In the genomic region with DNA sequence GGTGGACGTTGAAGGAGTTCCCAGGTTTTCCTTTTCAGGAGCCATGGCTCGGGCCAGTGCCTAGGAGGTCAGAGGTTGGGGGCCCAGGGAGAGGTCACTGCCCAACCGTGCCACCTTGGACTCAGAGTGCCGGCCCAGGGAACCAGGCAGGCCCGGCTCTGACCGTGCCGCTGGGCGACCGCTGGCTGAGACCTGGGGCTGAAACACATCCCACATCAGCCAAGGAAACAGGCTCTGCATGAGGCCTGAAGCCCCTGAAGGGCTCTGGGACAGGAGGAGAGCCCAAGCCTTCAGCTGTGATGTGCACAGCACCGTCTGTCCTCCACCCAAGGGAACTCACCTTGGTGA, we compare ENCODE assay signal across 21 cellular contexts. TPM values are rescaled to one million over a fixed set of nuclear protein-coding genes. Genes with fewer than 3 reads are reported as not detected.
DNase-seq lines count a peak whose midpoint lies in the region; ATAC-seq, FAIRE-seq and TF ChIP-seq lines count a peak whose summit lies in the region.
"Had no signal": no experiment of that assay in that cellular context is flagged by ENCODE, and none has a peak within 500 bp of the region (broad histone marks: within the 10 kb centered on the region; RNA-seq: fewer than 3 reads in every experiment).

No MANE protein-coding gene starts in this region.

- TF ChIP-seq CTCF in K562 (IDR thresholded peaks at IDR 0.05 in 2 of 3, conservative IDR thresholded peaks at IDR 0.05 in 1 of 3; ENCODE audit: insufficient read depth in 2 of 3, low read depth in 1 of 3, low read length in 3 of 3) = no peak

- H3K4me3 ChIP-seq in BLaER1 (no peak overlapping the region), K562 (no peak overlapping the region), neuronal stem cell (ENCODE audit: low read length in 2 of 2) (no peak overlapping the region)
- H3K4me3 ChIP-seq: BLaER1 treated with 17β-estradiol and CSF1 and Interleukin-3, amounts not matched to agents 10 nM and 100 nM had no signal

- H3K9ac ChIP-seq in BLaER1 (no peak overlapping the region), K562 (ENCODE audit: insufficient read depth in 1 of 2, low read depth in 2 of 2, low read length in 2 of 2) (peak overlapping the region in 1 of 2 experiments; percentile 8; a peak in 1 of 4 replicates), neuronal stem cell (ENCODE audit: low read depth, low read length, poor library complexity) (no peak overlapping the region)
- H3K9ac ChIP-seq: BLaER1 treated with 17β-estradiol and CSF1 and Interleukin-3, amounts not matched to agents 10 nM and 100 nM had no signal

- H3K23ac ChIP-seq in neuronal stem cell (ENCODE audit: low read depth, low read length, poor library complexity) = peak overlapping the region; percentile 73

- H3K4me2 ChIP-seq in BLaER1 = 0 out of 2 replicates have a peak overlapping the region, but pooled peaks have one; percentile 7
- H3K4me2 ChIP-seq in K562 (ENCODE audit: insufficient read depth, low read length) = no peak overlapping the region
- H3K4me2 ChIP-seq in neuronal stem cell (ENCODE audit: insufficient read depth, low read length, poor library complexity, severe bottlenecking) = no peak overlapping the region
- H3K4me2 ChIP-seq: BLaER1 treated with 17β-estradiol and CSF1 and Interleukin-3, amounts not matched to agents 10 nM and 100 nM had no signal

- H3K79me2 ChIP-seq in K562 (ENCODE audit: control insufficient read depth, insufficient read depth, low read length) = no peaks in the 10 kb centered on the region

- H3K4me1 ChIP-seq in BLaER1 (peaks cover 69% of the 10 kb centered on the region), K562 (replicated peaks in 1 of 2; ENCODE audit: control insufficient read depth in 2 of 2, insufficient read depth in 2 of 2, low read length in 2 of 2) (peaks cover 0 to 31% of the 10 kb centered on the region in 2 experiments; a peak in 2 of 5 replicates), neuronal stem cell (ENCODE audit: control insufficient read depth in 2 of 2, insufficient read depth in 1 of 2, low read depth in 1 of 2, low read length in 2 of 2) (peaks cover 0 to 2% of the 10 kb centered on the region in 2 donors)
- H3K4me1 ChIP-seq: Caco-2 had no signal

- no peak overlapping the region for H2BK120ac ChIP-seq in neuronal stem cell (ENCODE audit: low read depth, low read length)

- H4K91ac ChIP-seq in neuronal stem cell (ENCODE audit: low read depth, low read length, poor library complexity) = no peak overlapping the region

- H3K36me3 ChIP-seq in BLaER1 (no peaks in the 10 kb centered on the region), K562 (ENCODE audit: control insufficient read depth, insufficient read depth, low read length) (no peaks in the 10 kb centered on the region), neuronal stem cell (replicated peaks in 1 of 2; ENCODE audit: control insufficient read depth in 2 of 2, insufficient read depth in 2 of 2, low read length in 2 of 2) (no peaks in the 10 kb centered on the region)
- H3K36me3 ChIP-seq: BE2C; BLaER1 treated with 17β-estradiol and CSF1 and Interleukin-3, amounts not matched to agents 10 nM and 100 nM had no signal

- CTCF ChIA-PET in K562 (lab: Yijun Ruan, JAX; ENCODE audit: low intra/inter-chr PET ratio) = interaction anchor here (0.9 kb wide), 1 partner anchor 167 kb away, joined by 3 read pairs; no protein-coding TSS in a partner anchor

- peak overlapping the region; percentile 83 for H3K18ac ChIP-seq in neuronal stem cell (ENCODE audit: low read length)

- no peaks in the 10 kb centered on the region for H3K27me3 ChIP-seq in BLaER1
- peaks cover 46 to 76% of the 10 kb centered on the region in 2 experiments for H3K27me3 ChIP-seq in K562 (ENCODE audit: control insufficient read depth in 2 of 2, insufficient read depth in 2 of 2, low read length in 2 of 2)
- peaks cover 0 to 39% (median 2%) of the 10 kb centered on the region in 3 experiments for H3K27me3 ChIP-seq in neuronal stem cell (ENCODE audit: control insufficient read depth in 3 of 3, insufficient read depth in 3 of 3, low read depth in 1 of 3, low read length in 3 of 3)
- H3K27me3 ChIP-seq: BE2C; BLaER1 treated with 17β-estradiol and CSF1 and Interleukin-3, amounts not matched to agents 10 nM and 100 nM had no signal

- no peak for DNase-seq in K562 (ENCODE audit: extremely low read depth in 1 of 4, low spot score in 3 of 4)
- DNase-seq in neuronal stem cell (ENCODE audit: low spot score) = no peak
- DNase-seq in stimulated activated naive CD8-positive, alpha-beta T cell treated with anti-CD3 and anti-CD28 coated beads, Interleukin-15, Interleukin-2, amounts not matched to agents 100 U/mL and 50 U/mL, for 24 hours = no peak
- DNase-seq: 8988T; ACHN; BE2C; Caco-2; Calu3; CD4-positive, alpha-beta T cell; CD8-positive, alpha-beta T cell; DMS79 treated with DMSO at 0.1 percent for 48 hours; GF-D8 had no signal

- peak overlapping the region; percentile 56 for H3K14ac ChIP-seq in neuronal stem cell (ENCODE audit: low read length)

- H2AK5ac ChIP-seq in neuronal stem cell (ENCODE audit: low read depth, low read length) = peak overlapping the region; percentile 79

- 4% methylated on average over 10 of the region's 10 CpGs for WGBS in K562 (ENCODE audit: insufficient coverage, low coverage, missing lambda C conversion rate)
- no CpG with 5 or more reads among the region's 10 CpGs for WGBS in neuronal stem cell (ENCODE audit: extremely low coverage in 2 of 2, insufficient read length in 2 of 2, insufficient replicate concordance in 1 of 2), 2 donors

- H4K8ac ChIP-seq in neuronal stem cell (ENCODE audit: low read depth, low read length) = no peak overlapping the region

- FAIRE-seq in K562 (lab: Jason Lieb, UNC) = no peak
- FAIRE-seq: A204.1, D721Med, G401.6, GM12891, GM19239 had no signal

- H4K20me1 ChIP-seq in BLaER1 (no peaks in the 10 kb centered on the region), K562 (replicated peaks; ENCODE audit: control insufficient read depth, insufficient read depth, low read length) (peaks cover 38% of the 10 kb centered on the region)
- H4K20me1 ChIP-seq: BLaER1 treated with 17β-estradiol and CSF1 and Interleukin-3, amounts not matched to agents 10 nM and 100 nM had no signal

- no peak for TF ChIP-seq RAD21 in K562 (CRISPR knock-in tag; conservative IDR thresholded peaks at IDR 0.05 in 1 of 2, IDR thresholded peaks at IDR 0.05 in 1 of 2)

- no peak for ATAC-seq in K562
- no peak for ATAC-seq in stimulated activated naive CD8-positive, alpha-beta T cell treated with anti-CD3 and anti-CD28 coated beads, Interleukin-15, Interleukin-2, amounts not matched to agents 100 U/mL and 50 U/mL, for 24 hours
- no peak for ATAC-seq in GM21737 (IDR thresholded peaks at IDR 0.05; ENCODE audit: unreplicated experiment)
- ATAC-seq: CD8-positive, alpha-beta T cell had no signal

- POLR2A ChIA-PET in K562 (lab: Yijun Ruan, JAX) = interaction anchor here (1.0 kb wide), 1 partner anchor 9 kb away, joined by 3 read pairs; no protein-coding TSS in a partner anchor

- H3K27ac ChIP-seq in BLaER1 (0 out of 2 replicates have a peak overlapping the region, but pooled peaks have one; percentile 7), K562 (ENCODE audit: extremely low read depth, low read depth, low read length) (no peak overlapping the region), neuronal stem cell (replicated peaks; ENCODE audit: low read length) (no peak overlapping the region)
- H3K27ac ChIP-seq: BLaER1 treated with 17β-estradiol and CSF1 and Interleukin-3, amounts not matched to agents 10 nM and 100 nM; C4-2B had no signal

- no peak for TF ChIP-seq EP300 in K562 (IDR thresholded peaks at IDR 0.05; ENCODE audit: low read length)

- intact Hi-C loops in K562 (cut with micrococcal nuclease) = loop anchor here (10.0 kb wide), 1 partner anchor 315 kb away; no protein-coding TSS in a partner anchor

- H3K9me3 ChIP-seq in BLaER1 (no peaks in the 10 kb centered on the region), K562 (replicated peaks; ENCODE audit: control insufficient read depth, insufficient read depth, low read depth, low read length) (no peaks in the 10 kb centered on the region), neuronal stem cell (replicated peaks in 1 of 2; ENCODE audit: control insufficient read depth in 2 of 2, insufficient read depth in 1 of 2, low read depth in 1 of 2, low read length in 2 of 2) (no peaks in the 10 kb centered on the region)
- H3K9me3 ChIP-seq: BE2C; BLaER1 treated with 17β-estradiol and CSF1 and Interleukin-3, amounts not matched to agents 10 nM and 100 nM; Caco-2 had no signal

- H2BK15ac ChIP-seq in neuronal stem cell (ENCODE audit: low read length) = peak overlapping the region; percentile 58

- H3K4ac ChIP-seq in neuronal stem cell (ENCODE audit: low read length) = no peak overlapping the region

- no TSS peak for BruUV-seq in K562 (replicated peaks; lab: Mats Ljungman, UMichigan)

- no peak overlapping the region for H2BK12ac ChIP-seq in neuronal stem cell (ENCODE audit: low read length)

- H2AFZ ChIP-seq in K562 (ENCODE audit: low read depth, low read length) = no peak overlapping the region
- H2AFZ ChIP-seq in neuronal stem cell (ENCODE audit: low read length) = no peak overlapping the region

- H3K79me1 ChIP-seq in neuronal stem cell (ENCODE audit: low read depth, low read length) = no peaks in the 10 kb centered on the region

- no peak for TF ChIP-seq POLR2A in K562 (conservative IDR thresholded peaks at IDR 0.05)

- H2BK5ac ChIP-seq in neuronal stem cell (ENCODE audit: low read length) = no peak overlapping the region

- in situ Hi-C loops in K562 (cut with MboI) = loop anchor here (5.0 kb wide), 1 partner anchor 133 kb away; no protein-coding TSS in a partner anchor

- H3K9me1 ChIP-seq in K562 (ENCODE audit: control insufficient read depth, insufficient read depth, low read length) = no peaks in the 10 kb centered on the region

RNA-seq across cellular contexts. Expression of a gene that starts 21.9 kb away (rescaled TPM):
- 0.62 and 4.8 TPM in 2 replicates for total RNA-seq in K562 (2011; cell fraction: chromatin; rRNA removed; ENCODE audit: low replicate concordance)
- total RNA-seq in K562 (2011; cell fraction: nucleolus; rRNA removed) = 7.4 and 9.8 TPM in 2 replicates
- total RNA-seq in K562 (2011; cell fraction: nucleoplasm; rRNA removed) = 3.2 and 3.7 TPM in 2 replicates
- 1.5 and 2.3 TPM in 2 replicates for total RNA-seq in K562 (2014; rRNA removed)
- not detected in 2 replicates for total RNA-seq in K562 (2014; rRNA removed; fragmentation: Illumina TruSeq; extraction: Trizol)
- total RNA-seq in K562 (2015; rRNA removed; fragmentation: Illumina TruSeq; extraction: Trizol) = 0.41 and 0.43 TPM in 2 replicates
- 2.8 and 3.0 TPM in 2 replicates for total RNA-seq in K562 (2021)
- polyA plus RNA-seq in K562 (2011; rRNA removed) = 1.3 and 4.4 TPM in 2 replicates
- polyA plus RNA-seq in K562 (2011; cell fraction: cytosol; rRNA removed) = 5.9 and 9.9 TPM in 2 replicates
- 2.9 and 3.5 TPM in 2 replicates for polyA plus RNA-seq in K562 (2011; cell fraction: nucleus; rRNA removed)
- 2.9 and 4.6 TPM in 2 replicates for polyA plus RNA-seq in K562 (2012)
- polyA plus RNA-seq in K562 (2014; fragmentation: Illumina TruSeq; extraction: Trizol) = 0.46 TPM in 1 of 2 replicates, not detected in the other
- polyA plus RNA-seq in K562 (2014; fragmentation: Nextera tagmentation; extraction: Ambion mirVana) = under 1 TPM in 1 of 2 experiments, not detected in 1; 0.04 TPM
- polyA plus RNA-seq in K562 (2014; rRNA removed) = 1.2 and 2.3 TPM in 2 replicates
- polyA minus RNA-seq in K562 (2011; rRNA and poly(A)+ RNA removed) = 1.0 and 1.5 TPM in 2 replicates
- polyA minus RNA-seq in K562 (2011; cell fraction: cytosol; rRNA and poly(A)+ RNA removed) = 5.1 and 13.6 TPM in 2 replicates
- polyA minus RNA-seq in K562 (2011; cell fraction: nucleus; rRNA and poly(A)+ RNA removed) = 0.40 and 1.3 TPM in 2 replicates
- polyA plus RNA-seq in neuronal stem cell (2013, experiment 1 of 2) = 23.2 TPM
- 22.9 TPM for polyA plus RNA-seq in neuronal stem cell (2013, experiment 2 of 2)

RNA-seq across cellular contexts. Expression of a gene that starts 29.8 kb away (rescaled TPM):
- total RNA-seq in K562 (2011; cell fraction: chromatin; rRNA removed; ENCODE audit: low replicate concordance) = 5.8 and 25.8 TPM in 2 replicates
- total RNA-seq in K562 (2011; cell fraction: nucleolus; rRNA removed) = 37.9 and 39.6 TPM in 2 replicates
- total RNA-seq in K562 (2011; cell fraction: nucleoplasm; rRNA removed) = 19.9 and 28.5 TPM in 2 replicates
- 151 and 163 TPM in 2 replicates for total RNA-seq in K562 (2014; rRNA removed)
- 14.1 and 20.0 TPM in 2 replicates for total RNA-seq in K562 (2014; rRNA removed; fragmentation: Illumina TruSeq; extraction: Trizol)
- 78.1 and 78.6 TPM in 2 replicates for total RNA-seq in K562 (2015; rRNA removed; fragmentation: Illumina TruSeq; extraction: Trizol)
- 95.3 and 101 TPM in 2 replicates for total RNA-seq in K562 (2021)
- polyA plus RNA-seq in K562 (2011; rRNA removed) = 51.0 and 88.0 TPM in 2 replicates
- 116 and 204 TPM in 2 replicates for polyA plus RNA-seq in K562 (2011; cell fraction: cytosol; rRNA removed)
- 72.9 and 95.1 TPM in 2 replicates for polyA plus RNA-seq in K562 (2011; cell fraction: nucleus; rRNA removed)
- polyA plus RNA-seq in K562 (2012) = 80.6 and 161 TPM in 2 replicates
- 40.4 and 66.5 TPM in 2 replicates for polyA plus RNA-seq in K562 (2014; fragmentation: Illumina TruSeq; extraction: Trizol)
- 1 to 10 TPM; 3.6 to 8.1 TPM for polyA plus RNA-seq in K562 (2014; fragmentation: Nextera tagmentation; extraction: Ambion mirVana)
- polyA plus RNA-seq in K562 (2014; rRNA removed) = 113 and 117 TPM in 2 replicates
- 14.8 and 17.4 TPM in 2 replicates for polyA minus RNA-seq in K562 (2011; rRNA and poly(A)+ RNA removed)
- polyA minus RNA-seq in K562 (2011; cell fraction: cytosol; rRNA and poly(A)+ RNA removed) = 35.4 and 39.9 TPM in 2 replicates
- 29.2 and 43.1 TPM in 2 replicates for polyA minus RNA-seq in K562 (2011; cell fraction: nucleus; rRNA and poly(A)+ RNA removed)
- polyA plus RNA-seq in neuronal stem cell (2013, experiment 1 of 2) = 26.0 TPM
- polyA plus RNA-seq in neuronal stem cell (2013, experiment 2 of 2) = 25.8 TPM
